ENCODE assay signal across 8 cellular contexts in genomic region chr1:52033190-52034049, GRCh38. TPM values are rescaled to one million over a fixed set of nuclear protein-coding genes. Genes with fewer than 3 reads are reported as not detected.
DNase-seq lines count a peak whose midpoint lies in the region; ATAC-seq and TF ChIP-seq lines count a peak whose summit lies in the region.

A gene with protein sequence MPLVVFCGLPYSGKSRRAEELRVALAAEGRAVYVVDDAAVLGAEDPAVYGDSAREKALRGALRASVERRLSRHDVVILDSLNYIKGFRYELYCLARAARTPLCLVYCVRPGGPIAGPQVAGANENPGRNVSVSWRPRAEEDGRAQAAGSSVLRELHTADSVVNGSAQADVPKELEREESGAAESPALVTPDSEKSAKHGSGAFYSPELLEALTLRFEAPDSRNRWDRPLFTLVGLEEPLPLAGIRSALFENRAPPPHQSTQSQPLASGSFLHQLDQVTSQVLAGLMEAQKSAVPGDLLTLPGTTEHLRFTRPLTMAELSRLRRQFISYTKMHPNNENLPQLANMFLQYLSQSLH (minus strand): TSS chr1:52033810. CDS start chr1:52033761, 49 bp downstream.

- POLR2A ChIA-PET in BJ (lab: Charles Lee), result no interaction called here

- CTCF ChIA-PET in BJ (lab: Yijun Ruan, JAX), result interaction anchor here (0.7 to 1.5 kb wide), 3 partner anchors 10 to 332 kb away, joined by 3 to 5 read pairs (median 3); no protein-coding TSS in a partner anchor

- H3K27ac ChIP-seq in cingulate gyrus (ENCODE audit: low read depth, low read length) (peak within 1 kb of the TSS; percentile 71), layer of hippocampus (ENCODE audit: low read depth, low read length) (peak within 1 kb of the TSS; percentile 80)

- DNase-seq in BJ (ENCODE audit: low read depth) (peak; percentile 44), GM19240 (ENCODE audit: insufficient read length, low spot score) (peak; percentile 83), NCI-H524 treated with DMSO at 0.1 percent for 48 hours (lab: John Stamatoyannopoulos, UW) (peak; percentile 58)
- DNase-seq in activated CD4-positive, alpha-beta T cell treated with anti-CD3 and anti-CD28 coated beads for 48 hours, result peak; percentile 91
- peak; percentile 69 to 71 for DNase-seq in stimulated activated CD4-positive, alpha-beta T cell treated with anti-CD3 and anti-CD28 coated beads, Interleukin-1b, Interleukin-23, amount 100 ng/mL, for 4 hours (ENCODE audit: low read depth in 2 of 2)

- peak within 1 kb of the TSS; percentile 96 for H3K4me3 ChIP-seq in BJ (ENCODE audit: low read depth, low read length)

- H3K27me3 ChIP-seq in BJ (ENCODE audit: control insufficient read depth, insufficient read depth, low read length) (no peaks in the 10 kb centered on the region), layer of hippocampus (ENCODE audit: control insufficient read depth, insufficient read depth, low read length) (no peaks in the 10 kb centered on the region)

- peak; percentile 89 for ATAC-seq in HG03460 (IDR thresholded peaks at IDR 0.05; ENCODE audit: unreplicated experiment)

- TF ChIP-seq CTCF in BJ (IDR thresholded peaks at IDR 0.05; ENCODE audit: insufficient read depth, low read depth, low read length), result no peak

- 0 out of 2 replicates have a peak, but pooled peaks cover 1% of the 10 kb centered on the region for H3K36me3 ChIP-seq in BJ (ENCODE audit: control insufficient read depth, insufficient read depth, low read length)

RNA-seq across cellular contexts. Expression of the gene that starts here (rescaled TPM):
- polyA plus RNA-seq in BJ (2011; rRNA removed), result 7.8 and 9.6 TPM in 2 replicates
- 4.6 and 5.2 TPM in 2 replicates for polyA minus RNA-seq in BJ (2011; rRNA and poly(A)+ RNA removed)

Comparison
In these comparisons a context has a peak if more than half of its experiments do, and no peak if none do; other contexts are left out.
1. Peak in every context shown above with its lines: DNase-seq, ATAC-seq, H3K4me3 ChIP-seq and H3K27ac ChIP-seq.